8 cellular contexts compared by ENCODE assay signal in the genomic region with DNA sequence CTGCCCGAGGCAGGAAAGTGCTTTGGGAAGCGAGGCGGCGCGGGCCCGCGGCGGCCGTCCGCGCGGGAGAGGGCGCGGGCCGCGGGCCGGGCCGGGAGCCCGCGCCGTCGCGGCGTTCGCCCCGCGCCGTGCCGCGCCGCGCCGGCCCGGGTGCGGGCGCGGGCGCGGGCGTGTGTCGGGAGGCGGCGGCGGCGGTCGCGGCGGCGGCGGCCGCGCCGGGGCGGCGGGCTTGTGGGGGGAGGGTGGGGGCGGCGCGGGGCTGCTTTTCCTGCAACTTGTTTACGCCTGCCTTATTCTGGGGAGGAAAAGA.
DNase-seq lines count a peak whose midpoint lies in the region; ATAC-seq and TF ChIP-seq lines count a peak whose summit lies in the region.

No MANE protein-coding gene starts in this region.

- peak overlapping the region; percentile 36 for H3K27ac ChIP-seq in caudate nucleus (ENCODE audit: low read depth, low read length)
- H3K27ac ChIP-seq in mucosa of rectum (ENCODE audit: low read depth in 2 of 2, low read length in 2 of 2) = peak overlapping the region; percentile 63 to 78

- H3K9ac ChIP-seq in mucosa of rectum (ENCODE audit: low read depth in 1 of 2, low read length in 2 of 2) = peak overlapping the region; percentile 47 to 72

- ATAC-seq in HG03432 (IDR thresholded peaks at IDR 0.05; ENCODE audit: unreplicated experiment) (peak; percentile 18), HG03342 (IDR thresholded peaks at IDR 0.05; ENCODE audit: unreplicated experiment) (no peak), HG02973 (IDR thresholded peaks at IDR 0.05; ENCODE audit: unreplicated experiment) (no peak)

- no peaks in the 10 kb centered on the region for H3K27me3 ChIP-seq in mucosa of rectum (ENCODE audit: control insufficient read depth in 2 of 2, insufficient read depth in 2 of 2, low read length in 2 of 2)

- no peak for DNase-seq in AG09309 (ENCODE audit: low read depth)
- peak in 2 of 61 donors; percentile 3 to 13 for DNase-seq in caudate nucleus (lab: John Stamatoyannopoulos, UW)
- no peak for DNase-seq in middle frontal gyrus (ENCODE audit: extremely low spot score, low spot score)
- no peak for DNase-seq in SHP77 (lab: John Stamatoyannopoulos, UW)

- peaks cover 0 to 2% of the 10 kb centered on the region in 2 donors for H3K36me3 ChIP-seq in mucosa of rectum (ENCODE audit: control insufficient read depth in 2 of 2, insufficient read depth in 2 of 2, low read length in 2 of 2)

- H3K4me3 ChIP-seq in AG09309 (ENCODE audit: control insufficient read depth, low read depth, low read length) (peak overlapping the region; percentile 95), mucosa of rectum (ENCODE audit: low read length in 2 of 2) (peak overlapping the region; percentile 81 to 84)

- H3K9me3 ChIP-seq in mucosa of rectum (ENCODE audit: control insufficient read depth in 2 of 2, low read length in 2 of 2) = no peaks in the 10 kb centered on the region

- no peak for TF ChIP-seq CTCF in AG09309 (IDR thresholded peaks at IDR 0.05; ENCODE audit: control insufficient read depth, insufficient read depth, low read depth, low read length, missing control alignments)

- peaks cover 0 to 2% of the 10 kb centered on the region in 2 donors for H3K4me1 ChIP-seq in mucosa of rectum (ENCODE audit: control insufficient read depth in 2 of 2, insufficient read depth in 2 of 2, low read length in 2 of 2)
